Comparison of ENCODE assay signal across 14 cellular contexts in genomic region chr2:20668470-20668869, GRCh38. TPM values are rescaled to one million over a fixed set of nuclear protein-coding genes. Genes with fewer than 3 reads are reported as not detected.
DNase-seq lines count a peak whose midpoint lies in the region; ATAC-seq and TF ChIP-seq lines count a peak whose summit lies in the region.
"Had no signal": no experiment of that assay in that cellular context is flagged by ENCODE, and none has a peak within 500 bp of the region (broad histone marks: within the 10 kb centered on the region; RNA-seq: fewer than 3 reads in every experiment).

No MANE protein-coding gene starts in this region.

- DNase-seq in natural killer cell (no peak), chondrocyte (ENCODE audit: low spot score) (no peak), hepatic stellate cell (ENCODE audit: low spot score) (no peak), AML-193 (lab: John Stamatoyannopoulos, UW) (no peak), T-helper 2 cell (no peak), HFFc6 (no peak)
- no peak for DNase-seq in natural killer cell treated with Interleukin-12 subunit alpha and Interleukin-12 subunit beta and Interleukin-15 and Interleukin-18, amount 100 ng/mL, for 72 hours (ENCODE audit: low spot score)
- DNase-seq in naive thymus-derived CD4-positive, alpha-beta T cell: no peak
- DNase-seq: activated T-cell treated with anti-CD3 and anti-CD28 coated beads, Interleukin-2, amount 50 U/mL, for 72 hours; Calu3; NCI-H1694 treated with DMSO at 0.1 percent for 48 hours; NCI-H446; SIG-M5; stimulated activated CD4-positive, alpha-beta T cell treated with anti-CD3 and anti-CD28 coated beads, Interleukin-15, amount 100 ng/mL, for 24 hours had no signal

- H3K4me3 ChIP-seq in naive thymus-derived CD4-positive, alpha-beta T cell (ENCODE audit: low read length): no peak overlapping the region

- peaks cover 3 to 19% of the 10 kb centered on the region in 2 donors for H3K27me3 ChIP-seq in naive thymus-derived CD4-positive, alpha-beta T cell (ENCODE audit: control insufficient read depth in 2 of 2, insufficient read depth in 2 of 2, low read length in 2 of 2)

- H3K9me3 ChIP-seq in naive thymus-derived CD4-positive, alpha-beta T cell (ENCODE audit: control insufficient read depth in 2 of 3, low read length in 3 of 3): no peaks in the 10 kb centered on the region

- H3K27me3 Mint-ChIP-seq in natural killer cell (ENCODE audit: low read depth in 2 of 2) (peaks cover 52 to 58% of the 10 kb centered on the region in 2 donors), chondrocyte (ENCODE audit: low read depth) (peaks cover 29% of the 10 kb centered on the region), HFFc6 (ENCODE audit: insufficient read depth) (peaks cover 26% of the 10 kb centered on the region)
- H3K27me3 Mint-ChIP-seq in natural killer cell treated with Interleukin-12 subunit alpha and Interleukin-12 subunit beta and Interleukin-15 and Interleukin-18, amount 100 ng/mL, for 72 hours: peaks cover 31 to 45% of the 10 kb centered on the region in 2 donors
- peaks cover 44 to 76% (median 58%) of the 10 kb centered on the region in 5 donors for H3K27me3 Mint-ChIP-seq in naive thymus-derived CD4-positive, alpha-beta T cell

- H3K4me1 Mint-ChIP-seq in natural killer cell (peaks cover 0 to 6% of the 10 kb centered on the region in 2 donors), chondrocyte (ENCODE audit: low read depth) (peaks cover 52% of the 10 kb centered on the region), HFFc6 (ENCODE audit: low read depth) (no peaks in the 10 kb centered on the region)
- peaks cover 0 to 3% of the 10 kb centered on the region in 2 donors for H3K4me1 Mint-ChIP-seq in natural killer cell treated with Interleukin-12 subunit alpha and Interleukin-12 subunit beta and Interleukin-15 and Interleukin-18, amount 100 ng/mL, for 72 hours (ENCODE audit: low read depth in 2 of 2)
- peaks cover 6 to 34% (median 15%) of the 10 kb centered on the region in 7 donors for H3K4me1 Mint-ChIP-seq in naive thymus-derived CD4-positive, alpha-beta T cell

- POLR2A ChIA-PET in naive thymus-derived CD4-positive, alpha-beta T cell (lab: Charles Lee): no interaction called here

- H3K36me3 Mint-ChIP-seq in natural killer cell (no peaks in the 10 kb centered on the region), chondrocyte (ENCODE audit: low read depth) (peaks cover 7% of the 10 kb centered on the region), HFFc6 (ENCODE audit: low read depth) (no peaks in the 10 kb centered on the region)
- no peaks in the 10 kb centered on the region for H3K36me3 Mint-ChIP-seq in natural killer cell treated with Interleukin-12 subunit alpha and Interleukin-12 subunit beta and Interleukin-15 and Interleukin-18, amount 100 ng/mL, for 72 hours
- H3K36me3 Mint-ChIP-seq in naive thymus-derived CD4-positive, alpha-beta T cell: no peaks in the 10 kb centered on the region

- no peaks in the 10 kb centered on the region for H3K36me3 ChIP-seq in naive thymus-derived CD4-positive, alpha-beta T cell (ENCODE audit: control insufficient read depth in 2 of 3, insufficient read depth in 3 of 3, low read length in 3 of 3)

- TF ChIP-seq CTCF in natural killer cell (IDR thresholded peaks at IDR 0.05): no peak
- no peak for TF ChIP-seq CTCF in chondrocyte (IDR thresholded peaks at IDR 0.05)
- no peak for TF ChIP-seq CTCF in HFFc6 (IDR thresholded peaks at IDR 0.05)

- no peak overlapping the region for H3K27ac ChIP-seq in naive thymus-derived CD4-positive, alpha-beta T cell (ENCODE audit: low read depth, low read length)

- peak overlapping the region; percentile 66 for H3K4me3 Mint-ChIP-seq in natural killer cell
- no peak overlapping the region for H3K4me3 Mint-ChIP-seq in natural killer cell treated with Interleukin-12 subunit alpha and Interleukin-12 subunit beta and Interleukin-15 and Interleukin-18, amount 100 ng/mL, for 72 hours
- peak overlapping the region; percentile 79 for H3K4me3 Mint-ChIP-seq in chondrocyte (ENCODE audit: unreplicated experiment)
- H3K4me3 Mint-ChIP-seq in naive thymus-derived CD4-positive, alpha-beta T cell: peak overlapping the region in 8 of 10 donors; percentile 36 to 73 (median 62)
- H3K4me3 Mint-ChIP-seq in HFFc6: no peak overlapping the region

- no peaks in the 10 kb centered on the region for H3K9me3 Mint-ChIP-seq in natural killer cell
- no peaks in the 10 kb centered on the region for H3K9me3 Mint-ChIP-seq in natural killer cell treated with Interleukin-12 subunit alpha and Interleukin-12 subunit beta and Interleukin-15 and Interleukin-18, amount 100 ng/mL, for 72 hours
- no peaks in the 10 kb centered on the region for H3K9me3 Mint-ChIP-seq in chondrocyte (ENCODE audit: low read depth)
- peaks cover 0 to 3% (median 0%) of the 10 kb centered on the region in 11 donors for H3K9me3 Mint-ChIP-seq in naive thymus-derived CD4-positive, alpha-beta T cell
- no peaks in the 10 kb centered on the region for H3K9me3 Mint-ChIP-seq in HFFc6
- H3K9me3 Mint-ChIP-seq: activated T-cell treated with anti-CD3 and anti-CD28 coated beads, Interleukin-2, amount 50 U/mL, for 72 hours had no signal

- H3K27ac Mint-ChIP-seq in natural killer cell: no peak overlapping the region
- no peak overlapping the region for H3K27ac Mint-ChIP-seq in natural killer cell treated with Interleukin-12 subunit alpha and Interleukin-12 subunit beta and Interleukin-15 and Interleukin-18, amount 100 ng/mL, for 72 hours
- peak overlapping the region; percentile 13 for H3K27ac Mint-ChIP-seq in chondrocyte (ENCODE audit: unreplicated experiment)
- H3K27ac Mint-ChIP-seq in naive thymus-derived CD4-positive, alpha-beta T cell: peak overlapping the region in 1 of 9 donors; percentile 43
- H3K27ac Mint-ChIP-seq in HFFc6: no peak overlapping the region
- H3K27ac Mint-ChIP-seq: activated T-cell treated with anti-CD3 and anti-CD28 coated beads, Interleukin-2, amount 50 U/mL, for 72 hours had no signal

- peaks cover 0 to 6% of the 10 kb centered on the region in 2 donors for H3K4me1 ChIP-seq in naive thymus-derived CD4-positive, alpha-beta T cell (ENCODE audit: control insufficient read depth in 2 of 2, insufficient read depth in 2 of 2, low read length in 2 of 2)

- intact Hi-C loops in natural killer cell (cut with micrococcal nuclease): no loop called here
- intact Hi-C loops in naive thymus-derived CD4-positive, alpha-beta T cell (cut with micrococcal nuclease): loop anchor here in 1 of 2 donors (5.0 to 10.0 kb wide), 2 partner anchors 154 to 646 kb away; partner anchors contain the start of gene LDAH

- ATAC-seq in natural killer cell: no peak
- no peak for ATAC-seq in natural killer cell treated with Interleukin-12 subunit alpha and Interleukin-12 subunit beta and Interleukin-15 and Interleukin-18, amount 100 ng/mL, for 72 hours
- no peak for ATAC-seq in naive thymus-derived CD4-positive, alpha-beta T cell
- ATAC-seq: activated T-cell treated with anti-CD3 and anti-CD28 coated beads, Interleukin-2, amount 50 U/mL, for 72 hours had no signal

- CTCF ChIA-PET in naive thymus-derived CD4-positive, alpha-beta T cell (lab: Charles Lee): no interaction called here

RNA-seq across cellular contexts. Expression of gene GDF7, which starts 1.5 kb away (rescaled TPM):
- total RNA-seq in natural killer cell (under 1 TPM; 0.02 to 0.10 (median 0.05) TPM), chondrocyte (10.9 to 12.8 TPM (median 12.6 TPM) in 3 replicates)
- total RNA-seq in natural killer cell treated with Interleukin-12 subunit alpha and Interleukin-12 subunit beta and Interleukin-15 and Interleukin-18, amount 100 ng/mL, for 72 hours: under 1 TPM in 1 of 2 donors, not detected in 1; 0.02 TPM
- total RNA-seq in naive thymus-derived CD4-positive, alpha-beta T cell: under 1 TPM in 3 of 5 experiments, not detected in 2; 0.03 to 0.20 (median 0.05) TPM
- polyA plus RNA-seq in naive thymus-derived CD4-positive, alpha-beta T cell: under 1 TPM; 0.01 to 0.17 TPM
- under 1 TPM in 1 of 6 experiments, not detected in 5; 0.05 TPM for total RNA-seq in HFFc6 (2021; fragmentation: NEBNext Ultra II Directional; extraction: Animal tissue kit (Norgen Biotek cat#: 25700))
- total RNA-seq: Calu3 had no signal

RNA-seq across cellular contexts. Expression of gene HS1BP3, which starts 17.6 kb away (rescaled TPM):
- total RNA-seq in natural killer cell (10 to 100 TPM; 17.4 to 25.7 (median 22.8) TPM), chondrocyte (24.6 to 33.8 TPM (median 33.2 TPM) in 3 replicates)
- total RNA-seq in natural killer cell treated with Interleukin-12 subunit alpha and Interleukin-12 subunit beta and Interleukin-15 and Interleukin-18, amount 100 ng/mL, for 72 hours: 1 to 10 TPM; 5.8 to 9.3 TPM
- total RNA-seq in naive thymus-derived CD4-positive, alpha-beta T cell: 10 to 100 TPM; 12.0 to 19.0 (median 18.3) TPM
- 10 to 100 TPM; 13.8 to 17.3 TPM for polyA plus RNA-seq in naive thymus-derived CD4-positive, alpha-beta T cell
- 10 to 100 TPM; 12.7 to 17.3 (median 15.8) TPM for total RNA-seq in HFFc6 (2021; fragmentation: NEBNext Ultra II Directional; extraction: Animal tissue kit (Norgen Biotek cat#: 25700))

Comparison
In these comparisons a context has a peak if more than half of its experiments do, and no peak if none do; other contexts are left out.
1. H3K4me3 Mint-ChIP-seq: peak in natural killer cell (single experiment), chondrocyte (single experiment) and naive thymus-derived CD4-positive, alpha-beta T cell (8 of 10); none in natural killer cell treated with Interleukin-12 subunit alpha and Interleukin-12 subunit beta and Interleukin-15 and Interleukin-18, amount 100 ng/mL, for 72 hours (single experiment) and HFFc6 (single experiment).